8 cellular contexts compared by ENCODE assay signal in the genomic region with DNA sequence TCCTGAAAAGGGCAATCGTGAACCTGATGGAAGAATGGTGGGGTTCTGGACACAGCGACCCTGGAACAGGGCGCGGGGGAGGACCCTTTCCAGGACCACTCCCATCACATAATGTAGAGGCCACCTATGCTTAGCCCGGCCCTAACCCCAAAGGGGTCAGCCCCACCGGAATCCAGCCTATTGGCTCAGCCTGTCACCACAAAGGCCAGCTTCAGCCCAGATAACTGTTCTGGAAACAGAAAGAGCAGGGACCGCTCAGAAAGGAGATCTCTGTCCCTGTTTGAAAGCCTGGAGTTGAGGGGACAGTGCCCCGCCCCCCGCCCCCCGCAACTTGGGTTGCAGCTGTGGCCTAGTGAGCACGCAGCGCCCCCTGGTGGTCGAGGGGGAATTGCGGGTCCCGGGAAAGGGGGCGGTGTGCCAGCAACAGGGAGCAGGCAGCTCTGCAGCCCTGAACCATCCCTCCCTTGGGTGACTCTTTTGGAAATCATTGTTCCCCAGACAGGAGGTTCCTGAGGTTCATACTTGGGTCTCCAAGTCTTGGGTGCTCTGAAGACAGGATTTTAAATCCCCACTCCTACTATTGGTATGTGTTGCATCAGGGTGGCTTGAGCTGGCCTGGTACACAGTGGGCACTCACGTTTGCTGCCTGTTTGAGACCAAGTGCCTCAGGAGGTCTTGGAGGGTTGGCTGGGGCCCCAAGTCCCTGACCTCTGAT. TPM values are rescaled to one million over a fixed set of nuclear protein-coding genes. Genes with fewer than 3 reads are reported as not detected.
DNase-seq lines count a peak whose midpoint lies in the region.

No MANE protein-coding gene starts in this region.

- H3K9me3 Mint-ChIP-seq in dendritic cell treated with granulocyte-macrophage colony-stimulating factor and Interleukin-4, amounts not matched to agents 40 ng/mL and 50 ng/mL, for 4 days, result no peaks in the 10 kb centered on the region

- intact Hi-C loops in dendritic cell treated with granulocyte-macrophage colony-stimulating factor and Interleukin-4, amounts not matched to agents 40 ng/mL and 50 ng/mL, for 4 days (cut with micrococcal nuclease), result loop anchor here (1.0 to 5.0 kb wide), 2 partner anchors 35 to 149 kb away; no protein-coding TSS in a partner anchor

- peak overlapping the region; percentile 92 for H3K4me3 Mint-ChIP-seq in dendritic cell treated with granulocyte-macrophage colony-stimulating factor and Interleukin-4, amounts not matched to agents 40 ng/mL and 50 ng/mL, for 4 days

- peaks cover under 1% of the 10 kb centered on the region for H3K27me3 Mint-ChIP-seq in dendritic cell treated with granulocyte-macrophage colony-stimulating factor and Interleukin-4, amounts not matched to agents 40 ng/mL and 50 ng/mL, for 4 days

- H3K36me3 Mint-ChIP-seq in dendritic cell treated with granulocyte-macrophage colony-stimulating factor and Interleukin-4, amounts not matched to agents 40 ng/mL and 50 ng/mL, for 4 days (ENCODE audit: low read depth), result peaks cover 62% of the 10 kb centered on the region

- peaks cover 80% of the 10 kb centered on the region for H3K4me1 Mint-ChIP-seq in dendritic cell treated with granulocyte-macrophage colony-stimulating factor and Interleukin-4, amounts not matched to agents 40 ng/mL and 50 ng/mL, for 4 days (ENCODE audit: low read depth)

- H3K27ac Mint-ChIP-seq in dendritic cell treated with granulocyte-macrophage colony-stimulating factor and Interleukin-4, amounts not matched to agents 40 ng/mL and 50 ng/mL, for 4 days, result peak overlapping the region; percentile 80

- DNase-seq in NCI-H187 (lab: John Stamatoyannopoulos, UW) (peak; percentile 22 to 61), NCI-H187 treated with DMSO at 0.1 percent for 48 hours (lab: John Stamatoyannopoulos, UW) (no peak), NAMALWA (ENCODE audit: low spot score) (peak; percentile 75), lung microvascular endothelial cell (ENCODE audit: low read depth in 2 of 2) (peak; percentile 47 to 66), kidney glomerular epithelial cell (lab: John Stamatoyannopoulos, UW) (no peak)
- DNase-seq in activated CD4-positive, alpha-beta T cell treated with anti-CD3 and anti-CD28 coated beads, Interleukin-2, amount 50 U/mL, for 24 hours (ENCODE audit: low read depth in 1 of 2, low spot score in 1 of 2), result peak; percentile 54 to 58
- DNase-seq in stimulated activated CD8-positive, alpha-beta memory T cell treated with anti-CD3 and anti-CD28 coated beads, Interleukin-12 subunit alpha, Interleukin-12 subunit beta, amount 100 ng/mL, for 4 hours (ENCODE audit: low read depth), result peak; percentile 41

RNA-seq across cellular contexts. Expression of a gene that starts 1.5 kb away (rescaled TPM):
- not detected in 2 replicates for total RNA-seq in lung microvascular endothelial cell

RNA-seq across cellular contexts. Expression of a gene that starts 21.6 kb away (rescaled TPM):
- total RNA-seq in lung microvascular endothelial cell, result 8.7 and 9.9 TPM in 2 replicates

RNA-seq across cellular contexts. Expression of a gene that starts 29.1 kb away (rescaled TPM):
- total RNA-seq in lung microvascular endothelial cell, result under 0.01 TPM in 1 of 2 replicates, not detected in the other

RNA-seq across cellular contexts. Expression of a gene that starts 47.7 kb away (rescaled TPM):
- total RNA-seq in lung microvascular endothelial cell, result not detected in 2 replicates

RNA-seq across cellular contexts. Expression of a gene that starts 56.7 kb away (rescaled TPM):
- 10.3 and 19.2 TPM in 2 replicates for total RNA-seq in lung microvascular endothelial cell

Comparison
In these comparisons a context has a peak if more than half of its experiments do, and no peak if none do; other contexts are left out.
1. DNase-seq: peak in NCI-H187 (2 of 2), NAMALWA (single experiment), activated CD4-positive, alpha-beta T cell treated with anti-CD3 and anti-CD28 coated beads, Interleukin-2, amount 50 U/mL, for 24 hours (2 of 2), lung microvascular endothelial cell (2 of 2) and stimulated activated CD8-positive, alpha-beta memory T cell treated with anti-CD3 and anti-CD28 coated beads, Interleukin-12 subunit alpha, Interleukin-12 subunit beta, amount 100 ng/mL, for 4 hours (single experiment); none in NCI-H187 treated with DMSO at 0.1 percent for 48 hours (single experiment) and kidney glomerular epithelial cell (single experiment).